15 cellular contexts compared by ENCODE assay signal in genomic region chr11:1650918-1651262, GRCh38. TPM values are rescaled to one million over a fixed set of nuclear protein-coding genes. Genes with fewer than 3 reads are reported as not detected.
DNase-seq lines count a peak whose midpoint lies in the region; ATAC-seq and TF ChIP-seq lines count a peak whose summit lies in the region.
"Had no signal": no experiment of that assay in that cellular context is flagged by ENCODE, and none has a peak within 500 bp of the region (broad histone marks: within the 10 kb centered on the region; RNA-seq: fewer than 3 reads in every experiment).

No MANE protein-coding gene starts in this region.

- H3K36me3 ChIP-seq in right atrium auricular region (no peaks in the 10 kb centered on the region), left lung (no peaks in the 10 kb centered on the region)
- H3K36me3 ChIP-seq: BLaER1 treated with 17β-estradiol and CSF1 and Interleukin-3, amounts not matched to agents 10 nM and 100 nM had no signal

- no peaks in the 10 kb centered on the region for H3K36me3 Mint-ChIP-seq in mesothelial cell of epicardium
- H3K36me3 Mint-ChIP-seq: CD4-positive, CD25-positive, alpha-beta regulatory T cell had no signal

- H3K27ac Mint-ChIP-seq in mesothelial cell of epicardium: peak overlapping the region; percentile 34

- peak; percentile 13 for ATAC-seq in Right ventricle myocardium superior (ENCODE audit: poor library complexity)
- no peak for ATAC-seq in left lung
- ATAC-seq: GM12878, HCT116 had no signal

- no peaks in the 10 kb centered on the region for H3K27me3 ChIP-seq in right atrium auricular region
- H3K27me3 ChIP-seq in left lung: peaks cover 0 to 36% of the 10 kb centered on the region in 2 donors

- peaks cover 17% of the 10 kb centered on the region for H3K27me3 Mint-ChIP-seq in mesothelial cell of epicardium (ENCODE audit: low read depth)

- H3K4me3 ChIP-seq in right atrium auricular region (no peak overlapping the region), left lung (no peak overlapping the region)
- H3K4me3 ChIP-seq: BLaER1 treated with 17β-estradiol and CSF1 and Interleukin-3, amounts not matched to agents 10 nM and 100 nM; GM12878 had no signal

- no peaks in the 10 kb centered on the region for H3K9me3 Mint-ChIP-seq in mesothelial cell of epicardium
- H3K9me3 Mint-ChIP-seq: CD4-positive, CD25-positive, alpha-beta regulatory T cell had no signal

- TF ChIP-seq CTCF in right atrium auricular region (IDR thresholded peaks at IDR 0.05) (no peak), mesothelial cell of epicardium (IDR thresholded peaks at IDR 0.05; ENCODE audit: unreplicated experiment) (no peak), left lung (IDR thresholded peaks at IDR 0.05) (no peak)

- H3K4me1 Mint-ChIP-seq in mesothelial cell of epicardium: peaks cover 17% of the 10 kb centered on the region
- H3K4me1 Mint-ChIP-seq: CD4-positive, CD25-positive, alpha-beta regulatory T cell had no signal

- no peaks in the 10 kb centered on the region for H3K9me3 ChIP-seq in right atrium auricular region
- H3K9me3 ChIP-seq in left lung: no peaks in the 10 kb centered on the region
- H3K9me3 ChIP-seq: BLaER1 treated with 17β-estradiol and CSF1 and Interleukin-3, amounts not matched to agents 10 nM and 100 nM had no signal

- H3K27ac ChIP-seq in right atrium auricular region (no peak overlapping the region), left lung (no peak overlapping the region)
- H3K27ac ChIP-seq: BLaER1 treated with 17β-estradiol and CSF1 and Interleukin-3, amounts not matched to agents 10 nM and 100 nM had no signal

- DNase-seq in NCI-H2227 treated with DMSO at 0.1 percent for 48 hours (lab: John Stamatoyannopoulos, UW): peak; percentile 30
- no peak for DNase-seq in NCI-H2227 (lab: John Stamatoyannopoulos, UW; ENCODE audit: unreplicated experiment)
- DNase-seq in Right ventricle myocardium superior: no peak
- DNase-seq in right atrium auricular region (ENCODE audit: low spot score): no peak
- DNase-seq in mesothelial cell of epicardium (ENCODE audit: low spot score in 2 of 2, unreplicated experiment in 2 of 2): no peak
- DNase-seq in LoVo (ENCODE audit: low spot score): no peak
- DNase-seq in left lung: no peak
- DNase-seq: ACHN; CD4-positive, CD25-positive, alpha-beta regulatory T cell; DMS79 had no signal

- intact Hi-C loops in Right ventricle myocardium superior (cut with DNase I): loop anchor here (5.0 kb wide), 2 partner anchors 41 to 501 kb away; no protein-coding TSS in a partner anchor
- intact Hi-C loops in left lung (cut with DNase I): loop anchor here in 1 of 2 donors (10.0 kb wide), 1 partner anchor 184 kb away; the partner anchor contains the start of genes SYT8 and TNNI2

- H3K4me3 Mint-ChIP-seq in mesothelial cell of epicardium: no peak overlapping the region
- H3K4me3 Mint-ChIP-seq: CD4-positive, CD25-positive, alpha-beta regulatory T cell had no signal

- H3K4me1 ChIP-seq in right atrium auricular region (no peaks in the 10 kb centered on the region), left lung (peaks cover 0 to 5% of the 10 kb centered on the region in 2 donors)

RNA-seq across cellular contexts. Expression of gene KRTAP5-5, which starts 21.3 kb away (rescaled TPM):
- not detected for total RNA-seq in Right ventricle myocardium superior
- not detected for total RNA-seq in right atrium auricular region
- not detected in 3 replicates for total RNA-seq in mesothelial cell of epicardium
- total RNA-seq in left lung: not detected
- total RNA-seq: A172; CD4-positive, CD25-positive, alpha-beta regulatory T cell; G401; GM12878 had no signal

RNA-seq across cellular contexts. Expression of gene KRTAP5-4, which starts 29.0 kb away (rescaled TPM):
- total RNA-seq in Right ventricle myocardium superior: not detected
- not detected for total RNA-seq in right atrium auricular region
- not detected in 3 replicates for total RNA-seq in mesothelial cell of epicardium
- not detected for total RNA-seq in left lung
- total RNA-seq: A172; CD4-positive, CD25-positive, alpha-beta regulatory T cell; G401; GM12878 had no signal

RNA-seq across cellular contexts. Expression of gene KRTAP5-3, which starts 42.6 kb away (rescaled TPM):
- not detected for total RNA-seq in Right ventricle myocardium superior
- total RNA-seq in right atrium auricular region: not detected
- not detected in 3 replicates for total RNA-seq in mesothelial cell of epicardium
- total RNA-seq in left lung: not detected
- total RNA-seq: A172; CD4-positive, CD25-positive, alpha-beta regulatory T cell; G401; GM12878 had no signal

RNA-seq across cellular contexts. Expression of gene KRTAP5-6, which starts 46.1 kb away (rescaled TPM):
- total RNA-seq in Right ventricle myocardium superior: not detected
- not detected for total RNA-seq in right atrium auricular region
- not detected in 3 replicates for total RNA-seq in mesothelial cell of epicardium
- not detected for total RNA-seq in left lung
- total RNA-seq: A172; CD4-positive, CD25-positive, alpha-beta regulatory T cell; G401; GM12878 had no signal

RNA-seq across cellular contexts. Expression of gene KRTAP5-2, which starts 52.8 kb away (rescaled TPM):
- total RNA-seq in Right ventricle myocardium superior: not detected
- total RNA-seq in right atrium auricular region: not detected
- not detected in 3 replicates for total RNA-seq in mesothelial cell of epicardium
- total RNA-seq in left lung: not detected
- total RNA-seq: A172, G401, GM12878 had no signal
